In genomic region chr1:171226757-171227370, GRCh38 we compare ENCODE assay signal across 8 cellular contexts. TPM values are rescaled to one million over a fixed set of nuclear protein-coding genes. Genes with fewer than 3 reads are reported as not detected.
DNase-seq lines count a peak whose midpoint lies in the region; ATAC-seq and TF ChIP-seq lines count a peak whose summit lies in the region.

No MANE protein-coding gene starts in this region.

- no peak overlapping the region for H3K27ac ChIP-seq in SK-N-SH (ENCODE audit: low read depth in 2 of 2, low read length in 1 of 2)
- H3K27ac ChIP-seq in epithelial cell of prostate, result no peak overlapping the region

- no peaks in the 10 kb centered on the region for H3K36me3 ChIP-seq in SK-N-SH (replicated peaks in 1 of 2; ENCODE audit: control insufficient read depth in 1 of 2, insufficient read depth in 2 of 2, low read length in 1 of 2)

- CTCF ChIA-PET in SK-N-SH (lab: Yijun Ruan, JAX), result interaction anchor here (0.6 to 2.0 kb wide), 15 partner anchors 8 to 258 kb away, joined by 3 to 14 read pairs (median 4); partner anchors contain the start of gene FMO4

- TF ChIP-seq CTCF in CD14-positive monocyte (IDR thresholded peaks at IDR 0.05) (peak; percentile 75), SK-N-SH (IDR thresholded peaks at IDR 0.05) (peak; percentile 84)

- H3F3A ChIP-seq in SK-N-SH (replicated peaks; ENCODE audit: insufficient read depth), result no peaks in the 10 kb centered on the region

- H2AFZ ChIP-seq in SK-N-SH (ENCODE audit: low read depth), result no peak overlapping the region

- H3K4me3 ChIP-seq in SK-N-SH (ENCODE audit: low read depth in 2 of 2, low read length in 1 of 2), result no peak overlapping the region; a peak in 1 of 4 replicates

- WGBS in SK-N-SH (ENCODE audit: low lambda C conversion rate), result 0% methylated on average over 1 of the region's 1 CpG

- H3K4me1 ChIP-seq in SK-N-SH (ENCODE audit: control insufficient read depth in 1 of 2, insufficient read depth in 2 of 2, low read depth in 1 of 2, low read length in 1 of 2), result peaks cover 0 to 13% of the 10 kb centered on the region in 2 experiments; a peak in 1 of 4 replicates

- POLR2A ChIA-PET in SK-N-SH (lab: Yijun Ruan, JAX), result no interaction called here

- peaks cover 8% of the 10 kb centered on the region for H3K4me1 Mint-ChIP-seq in CD14-positive monocyte

- no peaks in the 10 kb centered on the region for H3K36me3 Mint-ChIP-seq in CD14-positive monocyte

- no peaks in the 10 kb centered on the region for H3K79me2 ChIP-seq in SK-N-SH (ENCODE audit: insufficient read depth)

- no peak overlapping the region for H3K9ac ChIP-seq in SK-N-SH

- no peak overlapping the region for H3K4me3 Mint-ChIP-seq in CD14-positive monocyte

- TF ChIP-seq RAD21 in SK-N-SH (IDR thresholded peaks at IDR 0.05; ENCODE audit: low read length), result peak; percentile 69

- no peak for DNase-seq in CD14-positive monocyte (ENCODE audit: low spot score)
- DNase-seq in NCI-H1417 treated with DMSO at 0.1 percent for 48 hours (lab: John Stamatoyannopoulos, UW), result peak; percentile 10
- DNase-seq in SK-N-SH, result peak; percentile 26
- DNase-seq in epithelial cell of prostate (ENCODE audit: low read depth, low spot score), result peak; percentile 26
- DNase-seq in myocyte (ENCODE audit: low read depth), result peak; percentile 70
- no peak for DNase-seq in activated CD4-positive, CD25-positive, alpha-beta regulatory T cell (lab: John Stamatoyannopoulos, UW)

- no peak overlapping the region for H3K4me2 ChIP-seq in SK-N-SH

- TF ChIP-seq EP300 in SK-N-SH (IDR thresholded peaks at IDR 0.05; ENCODE audit: borderline replicate concordance in 1 of 2, low read depth in 1 of 2, low read length in 1 of 2), result no peak

- intact Hi-C loops in CD14-positive monocyte (cut with micrococcal nuclease), result no loop called here

- H3K9me3 ChIP-seq in SK-N-SH, result no peaks in the 10 kb centered on the region

- H3K9me3 Mint-ChIP-seq in CD14-positive monocyte, result no peaks in the 10 kb centered on the region

- H3K27me3 Mint-ChIP-seq in CD14-positive monocyte (ENCODE audit: low read depth in 3 of 3), result peaks cover 0 to 8% (median 0%) of the 10 kb centered on the region in 3 donors

- H3K27me3 ChIP-seq in SK-N-SH (ENCODE audit: insufficient read depth), result peaks cover 6% of the 10 kb centered on the region; the same call in 1 of the 2 replicates

- H3K27ac Mint-ChIP-seq in CD14-positive monocyte, result no peak overlapping the region

- no peaks in the 10 kb centered on the region for H3K9me2 ChIP-seq in SK-N-SH

- no peaks in the 10 kb centered on the region for H4K20me1 ChIP-seq in SK-N-SH (ENCODE audit: insufficient read depth)

- ATAC-seq in GM18517 (IDR thresholded peaks at IDR 0.05; ENCODE audit: unreplicated experiment) (peak; percentile 88), HG02938 (IDR thresholded peaks at IDR 0.05; ENCODE audit: unreplicated experiment) (peak; percentile 84)

TF ChIP-seq in SK-N-SH, 30 proteins besides CTCF, POLR2A, EP300 and RAD21:
- TF ChIP-seq USF2 (IDR thresholded peaks at IDR 0.05; ENCODE audit: borderline replicate concordance, low read depth, low read length) (no peak), GABPA (IDR thresholded peaks at IDR 0.05; ENCODE audit: low read depth) (no peak), SMC3 (IDR thresholded peaks at IDR 0.05; ENCODE audit: low read depth, low read length) (peak; percentile 62), NRF1 (IDR thresholded peaks at IDR 0.05; ENCODE audit: low read depth, low read length) (no peak)

RNA-seq across cellular contexts. Expression of gene FMO1, which starts 21.4 kb away (rescaled TPM):
- polyA plus RNA-seq in CD14-positive monocyte, result not detected
- polyA plus RNA-seq in SK-N-SH (2012; rRNA removed), result not detected in 2 replicates
- not detected in 2 replicates for polyA plus RNA-seq in SK-N-SH (2012; cell fraction: cytosol; rRNA removed)
- polyA plus RNA-seq in SK-N-SH (2012; cell fraction: nucleus; rRNA removed), result not detected in 2 replicates
- 0.08 TPM in 1 of 2 replicates, not detected in the other for total RNA-seq in myocyte
- not detected for polyA plus RNA-seq in myocyte (2012)

RNA-seq across cellular contexts. Expression of gene FMO2, which starts 41.8 kb away (rescaled TPM):
- polyA plus RNA-seq in CD14-positive monocyte (not detected), SK-N-SH (2012; rRNA removed) (not detected in 2 replicates)
- polyA plus RNA-seq in SK-N-SH (2012; cell fraction: cytosol; rRNA removed), result not detected in 2 replicates
- polyA plus RNA-seq in SK-N-SH (2012; cell fraction: nucleus; rRNA removed), result not detected in 2 replicates
- total RNA-seq in myocyte, result not detected in 2 replicates
- not detected for polyA plus RNA-seq in myocyte (2012)

Comparison
In these comparisons a context has a peak if more than half of its experiments do, and no peak if none do; other contexts are left out.
1. DNase-seq: peak in NCI-H1417 treated with DMSO at 0.1 percent for 48 hours (single experiment), SK-N-SH (single experiment), epithelial cell of prostate (single experiment) and myocyte (single experiment); none in CD14-positive monocyte (single experiment) and activated CD4-positive, CD25-positive, alpha-beta regulatory T cell (0 of 4).